Comparison of ENCODE assay signal across 22 cellular contexts in the genomic region with DNA sequence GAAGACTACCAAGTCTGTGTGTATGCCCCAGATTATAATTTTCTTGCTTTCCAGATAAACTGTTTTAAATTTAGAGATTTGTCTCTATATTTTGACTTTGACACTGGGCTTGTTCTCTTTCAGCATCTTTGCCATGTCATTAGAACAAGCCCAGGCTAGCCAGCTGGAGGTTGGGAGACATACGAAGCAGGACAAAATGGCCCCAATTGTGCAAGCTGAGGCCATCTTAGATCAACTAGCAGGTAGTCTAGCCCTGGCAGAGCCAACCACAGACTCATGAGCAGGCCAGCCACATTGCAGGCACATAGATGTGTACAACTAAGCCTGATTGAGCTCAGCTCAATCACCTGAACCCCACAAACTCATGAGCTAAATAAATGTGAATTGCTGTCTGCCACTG.
"Had no signal": no experiment of that assay in that cellular context is flagged by ENCODE, and none has a peak within 500 bp of the region (broad histone marks: within the 10 kb centered on the region; RNA-seq: fewer than 3 reads in every experiment).

No MANE protein-coding gene starts in this region.

- H3K4me2 ChIP-seq: PC-9 had no signal

- H2AFZ ChIP-seq: PC-9 had no signal

- DNase-seq: activated CD4-positive, alpha-beta memory T cell treated with anti-CD3 and anti-CD28 coated beads, Interleukin-2, amount 10 ng/mL, durations not matched to agents 7 days and 5 days; activated CD4-positive, alpha-beta T cell treated with anti-CD3 and anti-CD28 coated beads for 36 hours; activated CD4-positive, alpha-beta T cell treated with anti-CD3 and anti-CD28 coated beads, Interleukin-2, amount 50 U/mL, for 1 hour; activated gamma-delta T cell treated with Interleukin-2 at 50 U/mL for 16 hours; activated naive CD4-positive, alpha-beta T cell treated with anti-CD3 and anti-CD28 coated beads, Interleukin-2, amount 10 ng/mL, durations not matched to agents 7 days and 5 days; activated naive CD8-positive, alpha-beta T cell treated with anti-CD3 and anti-CD28 coated beads for 36 hours; activated T-cell treated with anti-CD3 and anti-CD28 coated beads for 4 hours; activated T-cell treated with anti-CD3 and anti-CD28 coated beads, Interleukin-2, amount 50 U/mL, for 48 hours; central memory CD4-positive, alpha-beta T cell; Karpas-422; NCI-H1048; NCI-H1417; NCI-H1930; NCI-H446; NCI-H524; PC-9; SIG-M5; T-cell; T-helper 2 cell; WERI-Rb-1 had no signal

- H3K4me3 ChIP-seq: K562, PC-9 had no signal

- ATAC-seq: activated CD4-positive, alpha-beta T cell treated with anti-CD3 and anti-CD28 coated beads for 36 hours; activated T-helper 17 cell treated with anti-CD3 and anti-CD28 coated beads, Interleukin-2, amount 50 U/mL, for 72 hours; K562; T-cell had no signal

- H3K27ac ChIP-seq: PC-9, WERI-Rb-1 had no signal

- H3K36me3 ChIP-seq: WERI-Rb-1 had no signal
